17 cellular contexts compared by ENCODE assay signal in the genomic region with DNA sequence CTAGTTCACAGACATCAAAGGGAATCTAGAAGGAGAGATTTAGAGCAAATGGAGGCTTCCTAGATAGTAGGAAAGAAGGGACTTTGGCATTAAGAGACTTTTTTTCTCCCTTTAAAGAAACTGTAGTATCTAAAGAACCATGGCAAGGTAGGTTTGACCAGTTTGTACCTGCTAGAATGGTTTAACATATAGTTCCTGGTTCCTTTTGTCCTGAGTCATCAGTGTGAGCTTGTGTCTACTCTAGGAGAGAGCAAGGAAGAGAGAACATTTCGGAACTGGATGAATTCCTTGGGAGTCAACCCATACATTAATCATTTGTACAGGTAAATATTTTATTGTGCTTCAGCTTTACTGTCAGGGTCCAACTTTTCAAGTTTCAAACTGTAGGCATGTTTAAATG. TPM values are rescaled to one million over a fixed set of nuclear protein-coding genes. Genes with fewer than 3 reads are reported as not detected.
DNase-seq lines count a peak whose midpoint lies in the region; ATAC-seq and TF ChIP-seq lines count a peak whose summit lies in the region.
"Had no signal": no experiment of that assay in that cellular context is flagged by ENCODE, and none has a peak within 500 bp of the region (broad histone marks: within the 10 kb centered on the region; RNA-seq: fewer than 3 reads in every experiment).

No MANE protein-coding gene starts in this region.

- intact Hi-C loops in Calu3 (cut with micrococcal nuclease; ENCODE audit: unreplicated experiment) (no loop called here), PC-9 (cut with micrococcal nuclease; ENCODE audit: unreplicated experiment) (no loop called here), left colon (cut with DNase I, micrococcal nuclease) (no loop called here)

- 0 out of 2 replicates have a peak overlapping the region, but pooled peaks have one; percentile 28 for H3K27ac ChIP-seq in PC-9
- H3K27ac ChIP-seq in substantia nigra (ENCODE audit: low read depth, low read length, poor library complexity, severe bottlenecking) = no peak overlapping the region
- H3K27ac ChIP-seq: BLaER1 treated with 17β-estradiol and CSF1 and Interleukin-3, amounts not matched to agents 10 nM and 100 nM had no signal

- DNase-seq in Calu3 (no peak), PC-9 (peak in 1 of 2 experiments; percentile 55), left colon (no peak), substantia nigra (lab: John Stamatoyannopoulos, UW) (no peak), chondrocyte (ENCODE audit: low spot score) (no peak), osteocyte (ENCODE audit: extremely low spot score, unreplicated experiment) (no peak)
- DNase-seq: CD8-positive, alpha-beta T cell; DMS 273 treated with DMSO at 0.1 percent for 48 hours; DMS79; GDM1; IMR-90 had no signal

- CTCF ChIA-PET in Calu3 (lab: Charles Lee) (interaction anchor here (0.7 to 0.9 kb wide), 5 partner anchors 13 to 159 kb away, joined by 3 to 4 read pairs (median 3); no protein-coding TSS in a partner anchor), PC-9 (lab: Charles Lee) (no interaction called here)

- BruUV-seq in Calu3 (replicated peaks; lab: Mats Ljungman, UMichigan) (no TSS peak), PC-9 (replicated peaks; lab: Mats Ljungman, UMichigan) (no TSS peak)

- no peaks in the 10 kb centered on the region for H4K20me1 ChIP-seq in PC-9 (ENCODE audit: insufficient read depth)
- H4K20me1 ChIP-seq: BLaER1 treated with 17β-estradiol and CSF1 and Interleukin-3, amounts not matched to agents 10 nM and 100 nM had no signal

- H3K9me3 ChIP-seq in PC-9 (ENCODE audit: insufficient read depth, low read depth) = no peaks in the 10 kb centered on the region
- H3K9me3 ChIP-seq: BLaER1 treated with 17β-estradiol and CSF1 and Interleukin-3, amounts not matched to agents 10 nM and 100 nM; HAP-1 had no signal

- H3K36me3 Mint-ChIP-seq in Calu3 (ENCODE audit: insufficient read depth, unreplicated experiment) = peaks cover 4% of the 10 kb centered on the region
- no peaks in the 10 kb centered on the region for H3K36me3 Mint-ChIP-seq in chondrocyte (ENCODE audit: low read depth)
- H3K36me3 Mint-ChIP-seq in osteocyte (ENCODE audit: unreplicated experiment) = no peaks in the 10 kb centered on the region

- H3K4me3 Mint-ChIP-seq in Calu3 (ENCODE audit: low read depth, unreplicated experiment) (no peak overlapping the region), chondrocyte (ENCODE audit: unreplicated experiment) (no peak overlapping the region), osteocyte (ENCODE audit: unreplicated experiment) (no peak overlapping the region)
- H3K4me3 Mint-ChIP-seq: B cell; CD8-positive, alpha-beta T cell had no signal

- POLR2A ChIA-PET in PC-9 (lab: Charles Lee; ENCODE audit: unreplicated experiment) = interaction anchor here (0.5 kb wide), 1 partner anchor 331 kb away, joined by 3 read pairs; no protein-coding TSS in a partner anchor

- H3K36me3 ChIP-seq in PC-9 (ENCODE audit: low read depth) = no peaks in the 10 kb centered on the region
- H3K36me3 ChIP-seq: BLaER1 treated with 17β-estradiol and CSF1 and Interleukin-3, amounts not matched to agents 10 nM and 100 nM; HAP-1 had no signal

- no peak overlapping the region for H2AFZ ChIP-seq in PC-9

- no peaks in the 10 kb centered on the region for H3K27me3 Mint-ChIP-seq in Calu3 (ENCODE audit: unreplicated experiment)
- H3K27me3 Mint-ChIP-seq in chondrocyte (ENCODE audit: low read depth) = no peaks in the 10 kb centered on the region
- H3K27me3 Mint-ChIP-seq in osteocyte (ENCODE audit: unreplicated experiment) = no peaks in the 10 kb centered on the region
- H3K27me3 Mint-ChIP-seq: B cell had no signal

- H3F3A ChIP-seq in PC-9 (ENCODE audit: insufficient read depth, low read depth) = no peaks in the 10 kb centered on the region

- no peak overlapping the region for H3K4me3 ChIP-seq in PC-9
- H3K4me3 ChIP-seq: BLaER1 treated with 17β-estradiol and CSF1 and Interleukin-3, amounts not matched to agents 10 nM and 100 nM; HAP-1; K562 had no signal

- no peaks in the 10 kb centered on the region for H3K27me3 ChIP-seq in PC-9 (ENCODE audit: insufficient read depth, low read depth)
- H3K27me3 ChIP-seq: BLaER1 treated with 17β-estradiol and CSF1 and Interleukin-3, amounts not matched to agents 10 nM and 100 nM had no signal

- TF ChIP-seq CTCF in Calu3 (IDR thresholded peaks at IDR 0.05; ENCODE audit: unreplicated experiment) (no peak), PC-9 (conservative IDR thresholded peaks at IDR 0.05) (no peak), chondrocyte (IDR thresholded peaks at IDR 0.05) (no peak), osteocyte (IDR thresholded peaks at IDR 0.05) (no peak)

- H3K9me3 Mint-ChIP-seq in Calu3 (ENCODE audit: low read depth, unreplicated experiment) (no peaks in the 10 kb centered on the region), chondrocyte (ENCODE audit: low read depth) (no peaks in the 10 kb centered on the region), osteocyte (ENCODE audit: unreplicated experiment) (no peaks in the 10 kb centered on the region)
- H3K9me3 Mint-ChIP-seq: CD8-positive, alpha-beta T cell had no signal

- no peaks in the 10 kb centered on the region for H3K9me2 ChIP-seq in PC-9 (ENCODE audit: insufficient read depth)

- H3K27ac Mint-ChIP-seq in Calu3 (ENCODE audit: unreplicated experiment) = peak overlapping the region; percentile 46
- no peak overlapping the region for H3K27ac Mint-ChIP-seq in chondrocyte (ENCODE audit: unreplicated experiment)
- H3K27ac Mint-ChIP-seq in osteocyte (ENCODE audit: unreplicated experiment) = no peak overlapping the region
- H3K27ac Mint-ChIP-seq: B cell; CD8-positive, alpha-beta T cell had no signal

- no peaks in the 10 kb centered on the region for H3K4me1 ChIP-seq in PC-9 (replicated peaks; ENCODE audit: insufficient read depth)
- H3K4me1 ChIP-seq: BLaER1 treated with 17β-estradiol and CSF1 and Interleukin-3, amounts not matched to agents 10 nM and 100 nM; HAP-1 had no signal

- ATAC-seq in esophagus mucosa (peak; percentile 88), left colon (peak; percentile 62), GM18907 (IDR thresholded peaks at IDR 0.05; ENCODE audit: unreplicated experiment) (no peak)
- ATAC-seq: CD8-positive, alpha-beta T cell; K562 had no signal

- H3K4me2 ChIP-seq in PC-9 = no peak overlapping the region
- H3K4me2 ChIP-seq: BLaER1 treated with 17β-estradiol and CSF1 and Interleukin-3, amounts not matched to agents 10 nM and 100 nM had no signal

- H3K79me2 ChIP-seq in PC-9 (ENCODE audit: low read depth) = no peaks in the 10 kb centered on the region

- H3K4me1 Mint-ChIP-seq in Calu3 (ENCODE audit: low read depth, unreplicated experiment) (peaks cover 16% of the 10 kb centered on the region), chondrocyte (ENCODE audit: low read depth) (no peaks in the 10 kb centered on the region), osteocyte (ENCODE audit: unreplicated experiment) (no peaks in the 10 kb centered on the region)
- H3K4me1 Mint-ChIP-seq: B cell had no signal

RNA-seq across cellular contexts. Expression of gene TRPC1, which starts 29.6 kb away (rescaled TPM):
- 5.6 and 10.9 TPM in 2 replicates for total RNA-seq in Calu3 (2022)
- total RNA-seq in PC-9 (2021) = 3.8 and 6.9 TPM in 2 replicates
- total RNA-seq in esophagus mucosa = 0.84 TPM
- total RNA-seq in left colon = 1 to 10 TPM in 1 of 2 donors, under 1 TPM in 1; 0.76 to 2.5 TPM
- total RNA-seq in chondrocyte = 15.1 to 20.1 TPM (median 16.4 TPM) in 3 replicates
- 16.6 and 18.6 TPM in 2 replicates for total RNA-seq in osteocyte
